Comparison of ENCODE assay signal across 8 cellular contexts in the genomic region with DNA sequence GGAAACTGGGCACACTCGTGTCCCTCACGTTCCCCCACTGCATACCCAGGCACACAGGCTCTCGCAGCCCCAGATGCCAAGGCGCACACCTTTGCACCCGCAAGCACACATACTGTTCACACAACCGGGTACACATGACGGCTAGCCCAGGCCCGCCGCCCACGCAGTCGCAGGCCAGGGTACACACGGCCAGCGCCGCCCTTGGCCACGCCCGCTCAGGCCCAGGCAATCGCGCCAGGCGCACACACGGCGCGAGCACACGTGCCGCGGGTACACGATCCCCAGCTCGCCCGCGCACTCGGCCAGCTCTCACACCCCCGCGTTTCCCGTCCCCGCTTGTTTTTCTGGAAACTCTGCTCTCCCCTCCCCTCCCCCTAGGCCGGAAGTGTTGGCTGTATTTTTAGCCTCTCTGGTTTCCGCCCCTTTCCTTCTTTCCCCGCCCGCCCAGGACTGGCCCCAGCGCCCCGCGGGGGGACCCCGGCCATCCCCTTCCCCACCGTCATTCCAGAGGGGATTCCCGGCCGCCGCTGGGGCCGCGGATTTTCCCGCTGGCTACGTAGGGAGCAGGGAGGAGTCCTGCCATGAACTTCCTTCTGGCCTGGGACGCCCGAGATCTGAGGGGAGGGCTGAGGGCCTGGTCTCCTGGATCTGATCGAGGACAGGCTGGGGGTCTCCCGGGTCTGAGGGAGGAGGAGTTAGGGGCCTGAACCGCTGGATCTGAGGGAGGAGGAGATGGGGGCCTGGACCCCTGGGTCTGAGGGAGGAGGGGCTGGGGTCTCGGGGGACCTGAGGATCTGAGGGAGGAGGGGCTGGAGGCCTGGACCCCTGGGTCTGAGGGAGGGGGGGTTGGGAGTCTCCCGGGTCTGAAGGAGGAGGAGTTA.
A peak's percentile ranks its signal among the peaks of the same experiment; 100 is the strongest.
DNase-seq lines count a peak whose midpoint lies in the region; ATAC-seq lines count a peak whose summit lies in the region.

No MANE protein-coding gene starts in this region.

- peak; percentile 17 for ATAC-seq in GM19023 (IDR thresholded peaks at IDR 0.05; ENCODE audit: unreplicated experiment)

- no peaks in the 10 kb centered on the region for H3K36me3 ChIP-seq in SK-N-MC (ENCODE audit: insufficient read depth, low read length)

- peaks cover 70% of the 10 kb centered on the region for H3K4me1 Mint-ChIP-seq in activated naive CD4-positive, alpha-beta T cell treated with anti-CD3 and anti-CD28 coated beads, Interleukin-2, amount 50 U/mL, for 24 hours

- peak overlapping the region; percentile 92 for H3K27ac ChIP-seq in SK-N-MC
- H3K27ac ChIP-seq in substantia nigra (ENCODE audit: low read depth, low read length, poor library complexity, severe bottlenecking): peak overlapping the region; percentile 93

- H3K27me3 Mint-ChIP-seq in activated naive CD4-positive, alpha-beta T cell treated with anti-CD3 and anti-CD28 coated beads, Interleukin-2, amount 50 U/mL, for 24 hours: no peaks in the 10 kb centered on the region

- H3K9ac ChIP-seq in SK-N-MC (ENCODE audit: insufficient read length): peak overlapping the region; percentile 81

- no peaks in the 10 kb centered on the region for H3K36me3 Mint-ChIP-seq in activated naive CD4-positive, alpha-beta T cell treated with anti-CD3 and anti-CD28 coated beads, Interleukin-2, amount 50 U/mL, for 24 hours

- peak overlapping the region; percentile 97 for H3K27ac Mint-ChIP-seq in activated naive CD4-positive, alpha-beta T cell treated with anti-CD3 and anti-CD28 coated beads, Interleukin-2, amount 50 U/mL, for 24 hours

- H3K4me3 ChIP-seq in SK-N-MC: peak overlapping the region; percentile 80

- H3K9me3 ChIP-seq in SK-N-MC (ENCODE audit: low read depth, low read length): no peaks in the 10 kb centered on the region

- DNase-seq in AG08396 (ENCODE audit: low spot score) (peak; percentile 82), KG1 (lab: John Stamatoyannopoulos, UW) (peak; percentile 48), SK-N-MC (ENCODE audit: low read depth, low spot score) (no peak), globus pallidus (ENCODE audit: low spot score) (peak; percentile 71), nucleus accumbens (lab: John Stamatoyannopoulos, UW) (peak in 50 of 56 donors; percentile 22 to 90 (median 56)), substantia nigra (lab: John Stamatoyannopoulos, UW) (peak in 42 of 49 donors; percentile 25 to 93 (median 61))

- no peaks in the 10 kb centered on the region for H3K9me3 Mint-ChIP-seq in activated naive CD4-positive, alpha-beta T cell treated with anti-CD3 and anti-CD28 coated beads, Interleukin-2, amount 50 U/mL, for 24 hours

- H3K4me3 Mint-ChIP-seq in activated naive CD4-positive, alpha-beta T cell treated with anti-CD3 and anti-CD28 coated beads, Interleukin-2, amount 50 U/mL, for 24 hours: peak overlapping the region; percentile 81
